In genomic region chr13:99498304-99499161, GRCh38 we compare ENCODE assay signal across 8 cellular contexts. TPM values are rescaled to one million over a fixed set of nuclear protein-coding genes. Genes with fewer than 3 reads are reported as not detected.
DNase-seq lines count a peak whose midpoint lies in the region; ATAC-seq, FAIRE-seq and TF ChIP-seq lines count a peak whose summit lies in the region.

No MANE protein-coding gene starts in this region.

- no peaks in the 10 kb centered on the region for H3K9me3 ChIP-seq in small intestine (ENCODE audit: control insufficient read depth, low read depth)

- no peak for FAIRE-seq in small intestine (lab: Jason Lieb, UNC)

- in situ Hi-C loops in ACHN (cut with HindIII; ENCODE audit: low pct_ligation_motif_present, low pct_unique_long_range_greater_than_20kb, low sequenced_read_pairs), result no loop called here

- H3K36me3 ChIP-seq in small intestine (ENCODE audit: control insufficient read depth in 2 of 2, insufficient read depth in 2 of 2, low read length in 2 of 2), result no peaks in the 10 kb centered on the region

- TF ChIP-seq CTCF in WI38 (IDR thresholded peaks at IDR 0.05; ENCODE audit: low read depth, low read length), result no peak
- TF ChIP-seq CTCF in cardiac fibroblast (IDR thresholded peaks at IDR 0.05; ENCODE audit: low read depth, low read length), result no peak

- WGBS in small intestine, 3 donors, result 1 to 4% (median 2%) methylated on average over 44 to 49 of the region's 49 CpGs

- peak overlapping the region; percentile 47 for H3K4me3 ChIP-seq in WI38 (ENCODE audit: low read depth, low read length)
- H3K4me3 ChIP-seq in cardiac fibroblast (replicated peaks in 1 of 2; ENCODE audit: low read depth in 2 of 2, low read length in 2 of 2), result peak overlapping the region; percentile 48 to 53
- peak overlapping the region; percentile 24 to 45 for H3K4me3 ChIP-seq in small intestine (ENCODE audit: low read depth in 1 of 2, low read length in 2 of 2)

- DNase-seq in ACHN, result peak; percentile 93
- peak; percentile 96 for DNase-seq in NCI-H2227 (lab: John Stamatoyannopoulos, UW; ENCODE audit: unreplicated experiment)
- DNase-seq in cardiac fibroblast (ENCODE audit: low read depth in 2 of 2), result peak; percentile 97 to 98
- peak; percentile 100 for DNase-seq in iPS-NIHi7 (ENCODE audit: extremely low spot score)
- DNase-seq in small intestine, result peak; percentile 99

- ATAC-seq in GM18870 (IDR thresholded peaks at IDR 0.05; ENCODE audit: unreplicated experiment) (peak; percentile 32), HG03108 (IDR thresholded peaks at IDR 0.05; ENCODE audit: unreplicated experiment) (peak; percentile 42)

- H3K4me1 ChIP-seq in small intestine (ENCODE audit: control insufficient read depth in 2 of 2, insufficient read depth in 1 of 2, low read depth in 1 of 2, low read length in 1 of 2), result peaks cover 4 to 5% of the 10 kb centered on the region in 2 donors

- H3K27ac ChIP-seq in small intestine (ENCODE audit: low read depth in 1 of 2, low read length in 1 of 2), result peak overlapping the region; percentile 91 to 99

- H3K27me3 ChIP-seq in small intestine (ENCODE audit: control insufficient read depth in 2 of 2, insufficient read depth in 2 of 2, low read length in 2 of 2), result no peaks in the 10 kb centered on the region

RNA-seq across cellular contexts. Expression of gene TM9SF2, which starts 2.7 kb away (rescaled TPM):
- polyA plus RNA-seq in small intestine, result 100 to 1,000 TPM in 1 of 3 donors, 10 to 100 TPM in 2; 35.6 to 144 (median 40.8) TPM

Comparison
In these comparisons a context has a peak if more than half of its experiments do, and no peak if none do; other contexts are left out.
1. Peak in every context shown above with its lines: DNase-seq, ATAC-seq, H3K4me3 ChIP-seq and H3K27ac ChIP-seq.